ENCODE assay signal across 10 cellular contexts in genomic region chr6:33278392-33278741, GRCh38. TPM values are rescaled to one million over a fixed set of nuclear protein-coding genes. Genes with fewer than 3 reads are reported as not detected.
DNase-seq lines count a peak whose midpoint lies in the region; ATAC-seq, FAIRE-seq and TF ChIP-seq lines count a peak whose summit lies in the region.
"Had no signal": no experiment of that assay in that cellular context is flagged by ENCODE, and none has a peak within 500 bp of the region (broad histone marks: within the 10 kb centered on the region; RNA-seq: fewer than 3 reads in every experiment).

No MANE protein-coding gene starts in this region.

- H3K4me1 ChIP-seq in CD4-positive, alpha-beta memory T cell (ENCODE audit: insufficient read depth, low read length) = peaks cover 58% of the 10 kb centered on the region
- H3K4me1 ChIP-seq in astrocyte (ENCODE audit: insufficient read depth, low read length) = peaks cover 41% of the 10 kb centered on the region

- peaks cover 47% of the 10 kb centered on the region for H3K36me3 ChIP-seq in CD4-positive, alpha-beta memory T cell (ENCODE audit: insufficient read depth, low read length)
- H3K36me3 ChIP-seq in astrocyte (ENCODE audit: insufficient read depth, low read length) = peaks cover 37% of the 10 kb centered on the region

- H3K27me3 ChIP-seq in CD4-positive, alpha-beta memory T cell (ENCODE audit: insufficient read depth, low read length) = no peaks in the 10 kb centered on the region
- no peaks in the 10 kb centered on the region for H3K27me3 ChIP-seq in astrocyte (ENCODE audit: insufficient read depth, low read length)

- H3K27ac Mint-ChIP-seq in CD4-positive, alpha-beta memory T cell = peak overlapping the region in 6 of 7 donors; percentile 61 to 97 (median 84)
- H3K27ac Mint-ChIP-seq in HFFc6 (0 out of 2 replicates have a peak overlapping the region, but pooled peaks have one; percentile 7), astrocyte (ENCODE audit: unreplicated experiment) (no peak overlapping the region), neural crest cell (ENCODE audit: unreplicated experiment) (no peak overlapping the region)

- H3K4me2 ChIP-seq in astrocyte (ENCODE audit: low read length) = no peak overlapping the region

- no peak for ATAC-seq in GM18873 (IDR thresholded peaks at IDR 0.05; ENCODE audit: low FRiP score, unreplicated experiment)
- no peak for ATAC-seq in HG03025 (IDR thresholded peaks at IDR 0.05; ENCODE audit: low FRiP score, unreplicated experiment)

- TF ChIP-seq CTCF in HFFc6 (IDR thresholded peaks at IDR 0.05) (no peak), astrocyte (IDR thresholded peaks at IDR 0.05; ENCODE audit: insufficient read depth, low read depth, low read length) (no peak), neural crest cell (conservative IDR thresholded peaks at IDR 0.05) (no peak)

- no peak for DNase-seq in CD4-positive, alpha-beta memory T cell
- DNase-seq in HFFc6 (no peak), astrocyte (ENCODE audit: low read depth) (no peak), neural crest cell (ENCODE audit: low read depth, low spot score) (no peak), GDM1 (lab: John Stamatoyannopoulos, UW) (no peak), NCI-H1694 (lab: John Stamatoyannopoulos, UW) (no peak)

- H3K27me3 Mint-ChIP-seq in CD4-positive, alpha-beta memory T cell = no peaks in the 10 kb centered on the region
- peaks cover 18% of the 10 kb centered on the region; the same call in 1 of the 2 replicates for H3K27me3 Mint-ChIP-seq in HFFc6 (ENCODE audit: insufficient read depth)
- H3K27me3 Mint-ChIP-seq in astrocyte (ENCODE audit: low read depth, unreplicated experiment) = no peaks in the 10 kb centered on the region
- H3K27me3 Mint-ChIP-seq in neural crest cell (ENCODE audit: low read depth) = no peaks in the 10 kb centered on the region

- POLR2A ChIA-PET in CD4-positive, alpha-beta memory T cell (lab: Charles Lee; ENCODE audit: partially characterized antibody) = interaction anchor here (0.5 to 8.8 kb wide), 16 partner anchors 9 to 383 kb away, joined by 3 to 220 read pairs (median 16); partner anchors contain the start of genes CUTA, PFDN6, RGL2 and TAPBP

- peak overlapping the region; percentile 82 for H3K27ac ChIP-seq in CD4-positive, alpha-beta memory T cell (ENCODE audit: low read depth, low read length)
- H3K27ac ChIP-seq in astrocyte (ENCODE audit: low read depth, low read length) = no peak overlapping the region

- H3K4me1 Mint-ChIP-seq in CD4-positive, alpha-beta memory T cell = peaks cover 25 to 74% (median 47%) of the 10 kb centered on the region in 4 donors
- peaks cover 35% of the 10 kb centered on the region for H3K4me1 Mint-ChIP-seq in HFFc6 (ENCODE audit: low read depth)
- peaks cover 26% of the 10 kb centered on the region for H3K4me1 Mint-ChIP-seq in astrocyte (ENCODE audit: low read depth, unreplicated experiment)
- H3K4me1 Mint-ChIP-seq in neural crest cell = peaks cover 38% of the 10 kb centered on the region

- intact Hi-C loops in CD4-positive, alpha-beta memory T cell (cut with micrococcal nuclease) = loop anchor here (10.0 kb wide), 2 partner anchors 296 to 1304 kb away; partner anchors contain the start of gene DXO

- H3K4me3 Mint-ChIP-seq in CD4-positive, alpha-beta memory T cell = peak overlapping the region; percentile 43 to 93 (median 91)
- no peak overlapping the region for H3K4me3 Mint-ChIP-seq in HFFc6
- peak overlapping the region; percentile 50 for H3K4me3 Mint-ChIP-seq in astrocyte (ENCODE audit: unreplicated experiment)
- H3K4me3 Mint-ChIP-seq in neural crest cell = peak overlapping the region; percentile 89

- no peaks in the 10 kb centered on the region for H3K9me3 ChIP-seq in CD4-positive, alpha-beta memory T cell (ENCODE audit: control insufficient read depth in 1 of 2, low read length in 2 of 2)
- no peaks in the 10 kb centered on the region for H3K9me3 ChIP-seq in astrocyte (ENCODE audit: insufficient read depth, low read depth, low read length)

- no peak for FAIRE-seq in astrocyte (lab: Jason Lieb, UNC)
- FAIRE-seq: endometrium, GM19239 had no signal

- H3K36me3 Mint-ChIP-seq in CD4-positive, alpha-beta memory T cell = peaks cover 21 to 68% of the 10 kb centered on the region in 2 donors
- H3K36me3 Mint-ChIP-seq in HFFc6 (ENCODE audit: low read depth) (peaks cover 33% of the 10 kb centered on the region), astrocyte (ENCODE audit: low read depth, unreplicated experiment) (peaks cover 25% of the 10 kb centered on the region), neural crest cell (ENCODE audit: low read depth) (peaks cover 10% of the 10 kb centered on the region)

- no peak overlapping the region for H2AFZ ChIP-seq in astrocyte (ENCODE audit: low read depth, low read length)

- H3K9ac ChIP-seq in astrocyte (ENCODE audit: low read length) = no peak overlapping the region

- H3K79me2 ChIP-seq in astrocyte (ENCODE audit: insufficient read depth, low read length) = peaks cover 27% of the 10 kb centered on the region

- peaks cover 71% of the 10 kb centered on the region for H4K20me1 ChIP-seq in astrocyte (ENCODE audit: insufficient read depth, low read length)

- peak overlapping the region in 1 of 2 donors; percentile 79 for H3K4me3 ChIP-seq in CD4-positive, alpha-beta memory T cell (ENCODE audit: low read length in 2 of 2)
- H3K4me3 ChIP-seq in astrocyte (ENCODE audit: insufficient read depth, low read depth, low read length) = no peak overlapping the region

- H3K9me3 Mint-ChIP-seq in CD4-positive, alpha-beta memory T cell = peaks cover 0 to 3% (median 0%) of the 10 kb centered on the region in 8 donors
- H3K9me3 Mint-ChIP-seq in HFFc6 (no peaks in the 10 kb centered on the region), astrocyte (ENCODE audit: unreplicated experiment) (no peaks in the 10 kb centered on the region), neural crest cell (no peaks in the 10 kb centered on the region)

- CTCF ChIA-PET in CD4-positive, alpha-beta memory T cell (lab: Charles Lee; ENCODE audit: partially characterized antibody) = interaction anchor here (2.1 to 4.2 kb wide), 3 partner anchors 10 to 67 kb away, joined by 9 to 32 read pairs (median 12); partner anchors contain the start of genes PFDN6, WDR46 and ZBTB22

RNA-seq across cellular contexts. Expression of gene B3GALT4, which starts 1.4 kb away (rescaled TPM):
- total RNA-seq in CD4-positive, alpha-beta memory T cell = 10 to 100 TPM; 43.3 to 46.7 TPM
- polyA plus RNA-seq in CD4-positive, alpha-beta memory T cell = 10 to 100 TPM; 22.2 to 30.5 TPM
- total RNA-seq in HFFc6 (2021; fragmentation: NEBNext Ultra II Directional; extraction: Animal tissue kit (Norgen Biotek cat#: 25700)) = 1 to 10 TPM in 5 of 6 experiments, under 1 TPM in 1; 0.66 to 3.0 (median 2.7) TPM
- total RNA-seq in astrocyte (1.5 and 1.8 TPM in 2 replicates), neural crest cell (2.0 and 2.8 TPM in 2 replicates)

RNA-seq across cellular contexts. Expression of gene RPS18, which starts 6.5 kb away (rescaled TPM):
- total RNA-seq in CD4-positive, alpha-beta memory T cell = 1,000 to 10,000 TPM; 3,264 to 3,439 TPM
- 1,000 to 10,000 TPM; 8,832 to 8,968 TPM for polyA plus RNA-seq in CD4-positive, alpha-beta memory T cell
- 1,000 to 10,000 TPM; 1,449 to 2,347 (median 1,965) TPM for total RNA-seq in HFFc6 (2021; fragmentation: NEBNext Ultra II Directional; extraction: Animal tissue kit (Norgen Biotek cat#: 25700))
- 1,911 and 2,061 TPM in 2 replicates for total RNA-seq in astrocyte
- total RNA-seq in neural crest cell = 2,299 and 2,407 TPM in 2 replicates

RNA-seq across cellular contexts. Expression of gene VPS52, which starts 6.7 kb away (rescaled TPM):
- total RNA-seq in CD4-positive, alpha-beta memory T cell = 10 to 100 TPM; 89.4 to 95.7 TPM
- polyA plus RNA-seq in CD4-positive, alpha-beta memory T cell = 10 to 100 TPM; 13.4 to 18.6 TPM
- 10 to 100 TPM; 35.7 to 51.4 (median 44.4) TPM for total RNA-seq in HFFc6 (2021; fragmentation: NEBNext Ultra II Directional; extraction: Animal tissue kit (Norgen Biotek cat#: 25700))
- total RNA-seq in astrocyte (29.9 and 30.6 TPM in 2 replicates), neural crest cell (53.2 and 57.3 TPM in 2 replicates)

RNA-seq across cellular contexts. Expression of gene WDR46, which starts 10.7 kb away (rescaled TPM):
- 10 to 100 TPM; 60.8 to 66.1 TPM for total RNA-seq in CD4-positive, alpha-beta memory T cell
- 10 to 100 TPM; 65.8 to 88.9 TPM for polyA plus RNA-seq in CD4-positive, alpha-beta memory T cell
- total RNA-seq in HFFc6 (2021; fragmentation: NEBNext Ultra II Directional; extraction: Animal tissue kit (Norgen Biotek cat#: 25700)) = 10 to 100 TPM; 71.0 to 89.9 (median 74.6) TPM
- total RNA-seq in astrocyte = 59.7 and 63.7 TPM in 2 replicates
- 54.5 and 60.6 TPM in 2 replicates for total RNA-seq in neural crest cell

RNA-seq across cellular contexts. Expression of gene PFDN6, which starts 11.0 kb away (rescaled TPM):
- total RNA-seq in CD4-positive, alpha-beta memory T cell = 10 to 100 TPM; 43.6 to 45.5 TPM
- polyA plus RNA-seq in CD4-positive, alpha-beta memory T cell = 10 to 100 TPM; 33.1 to 36.7 TPM
- total RNA-seq in HFFc6 (2021; fragmentation: NEBNext Ultra II Directional; extraction: Animal tissue kit (Norgen Biotek cat#: 25700)) = 10 to 100 TPM; 52.1 to 73.7 (median 69.7) TPM
- total RNA-seq in astrocyte = 54.8 and 56.7 TPM in 2 replicates
- 54.9 and 61.4 TPM in 2 replicates for total RNA-seq in neural crest cell

Comparison
In these comparisons a context has a peak if more than half of its experiments do, and no peak if none do; other contexts are left out.
1. H3K27ac Mint-ChIP-seq: peak in CD4-positive, alpha-beta memory T cell (6 of 7) and HFFc6 (single experiment); none in astrocyte (single experiment) and neural crest cell (single experiment).
2. RNA of gene B3GALT4, which starts 1.4 kb away (total RNA-seq): 43.3 to 46.7 TPM in CD4-positive, alpha-beta memory T cell; 2.0 to 2.8 TPM in neural crest cell, 0.66 to 3.0 TPM in HFFc6 and 1.5 to 1.8 TPM in astrocyte; every median in the first group is over 10 times any median in the second.